In the genomic region with DNA sequence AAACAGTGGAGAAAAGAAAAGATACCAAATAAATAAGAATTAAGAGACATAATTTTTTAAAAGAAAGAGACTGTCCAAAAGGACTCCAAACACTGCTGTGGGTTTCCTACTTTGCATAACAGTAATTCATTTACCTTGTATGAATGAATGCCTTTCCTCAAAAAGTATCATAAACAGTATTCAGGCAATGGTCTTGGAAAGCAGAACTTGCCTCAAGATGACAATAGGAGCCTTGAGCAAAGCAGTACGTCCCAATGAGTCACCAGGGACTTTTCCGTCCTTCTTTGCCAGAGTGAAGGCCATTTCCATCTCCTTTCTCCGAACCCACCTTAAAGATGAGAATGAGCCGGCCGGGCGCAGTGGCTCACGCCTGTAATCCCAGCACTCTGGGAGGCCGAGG, we compare ENCODE assay signal across 10 cellular contexts.
"Had no signal": no experiment of that assay in that cellular context is flagged by ENCODE, and none has a peak within 500 bp of the region (broad histone marks: within the 10 kb centered on the region; RNA-seq: fewer than 3 reads in every experiment).

No MANE protein-coding gene starts in this region.

- ATAC-seq: activated CD8-positive, alpha-beta memory T cell treated with anti-CD3 and anti-CD28 coated beads, Interleukin-2, amount 10 ng/mL, durations not matched to agents 7 days and 5 days; activated T-cell treated with anti-CD3 and anti-CD28 coated beads, Interleukin-2, amount 50 U/mL, for 4 hours; heart right ventricle; left ventricle myocardium superior had no signal

- H3K9me3 ChIP-seq: heart right ventricle had no signal

- DNase-seq: activated CD4-positive, alpha-beta T cell treated with anti-CD3 and anti-CD28 coated beads for 1 hour; activated CD4-positive, alpha-beta T cell treated with anti-CD3 and anti-CD28 coated beads, Interleukin-2, amount 50 U/mL, for 48 hours; activated CD8-positive, alpha-beta memory T cell treated with anti-CD3 and anti-CD28 coated beads, Interleukin-2, amount 10 ng/mL, durations not matched to agents 7 days and 5 days; activated naive CD8-positive, alpha-beta T cell treated with anti-CD3 and anti-CD28 coated beads, Interleukin-2, amount 10 ng/mL, durations not matched to agents 7 days and 5 days; activated T-cell treated with anti-CD3 and anti-CD28 coated beads, Interleukin-2, amount 50 U/mL, for 4 hours; anterior cingulate cortex; heart right ventricle; islet precursor cell; left ventricle myocardium superior had no signal

- H3K27ac ChIP-seq: heart right ventricle, skin epidermis had no signal

- H3K4me1 ChIP-seq: heart right ventricle had no signal

- H3K36me3 ChIP-seq: heart right ventricle had no signal

- H3K4me3 ChIP-seq: heart right ventricle, skin epidermis had no signal
